Comparison of ENCODE assay signal across 13 cellular contexts in genomic region chr12:110104188-110104969, GRCh38. TPM values are rescaled to one million over a fixed set of nuclear protein-coding genes. Genes with fewer than 3 reads are reported as not detected.
DNase-seq lines count a peak whose midpoint lies in the region; ATAC-seq and TF ChIP-seq lines count a peak whose summit lies in the region.
"Had no signal": no experiment of that assay in that cellular context is flagged by ENCODE, and none has a peak within 500 bp of the region (broad histone marks: within the 10 kb centered on the region; RNA-seq: fewer than 3 reads in every experiment).

No MANE protein-coding gene starts in this region.

- peaks cover 0 to 10% (median 0%) of the 10 kb centered on the region in 4 donors for H3K4me1 ChIP-seq in Peyer's patch
- H3K4me1 ChIP-seq in rectal smooth muscle tissue (ENCODE audit: control insufficient read depth, insufficient read depth, low read length) = peaks cover 24% of the 10 kb centered on the region

- H3K27ac ChIP-seq in Peyer's patch (peak overlapping the region; percentile 5 to 64 (median 50)), rectal smooth muscle tissue (ENCODE audit: low read depth, low read length) (peak overlapping the region; percentile 76)

- H3K27me3 ChIP-seq in Peyer's patch = no peaks in the 10 kb centered on the region
- H3K27me3 ChIP-seq in rectal smooth muscle tissue (ENCODE audit: control insufficient read depth, insufficient read depth, low read length) = no peaks in the 10 kb centered on the region

- ATAC-seq in GM21526 (IDR thresholded peaks at IDR 0.05; ENCODE audit: low FRiP score, unreplicated experiment) = no peak

- in situ Hi-C loops in KBM-7 (cut with MboI; ENCODE audit: low pct_unique_long_range_greater_than_20kb, low sequenced_read_pairs) = no loop called here

- H3K4me3 ChIP-seq in AG10803 (ENCODE audit: low read length) (no peak overlapping the region), Peyer's patch (no peak overlapping the region), rectal smooth muscle tissue (ENCODE audit: low read length) (no peak overlapping the region)

- no peak overlapping the region for H3K9ac ChIP-seq in rectal smooth muscle tissue (ENCODE audit: low read length)
- H3K9ac ChIP-seq: SK-N-SH had no signal

- H3K36me3 ChIP-seq in Peyer's patch (no peaks in the 10 kb centered on the region), rectal smooth muscle tissue (ENCODE audit: control insufficient read depth, insufficient read depth, low read length) (no peaks in the 10 kb centered on the region)

- peak; percentile 39 for DNase-seq in AG10803 (ENCODE audit: low read depth)
- no peak for DNase-seq in Peyer's patch
- DNase-seq in fibroblast of peridontal ligament (ENCODE audit: extremely low read depth) = peak; percentile 86
- DNase-seq in stimulated activated CD4-positive, alpha-beta T cell treated with anti-CD3 and anti-CD28 coated beads, Interleukin-12 subunit alpha, Interleukin-12 subunit beta, amount 100 ng/mL, for 4 hours = no peak
- DNase-seq in KBM-7 = no peak
- no peak for DNase-seq in NCI-H2196 (lab: John Stamatoyannopoulos, UW; ENCODE audit: unreplicated experiment)
- DNase-seq: activated T-cell treated with anti-CD3 and anti-CD28 coated beads, Interleukin-2, amount 50 U/mL, for 24 hours; GOT3; NCI-H1105 treated with DMSO at 0.1 percent for 48 hours; NCI-H526 treated with DMSO at 0.1 percent for 48 hours; SK-N-SH had no signal

- no peaks in the 10 kb centered on the region for H3K9me3 ChIP-seq in Peyer's patch
- H3K9me3 ChIP-seq: SK-N-SH had no signal

- no peak for TF ChIP-seq CTCF in AG10803 (conservative IDR thresholded peaks at IDR 0.05; ENCODE audit: low read length)
- TF ChIP-seq CTCF in Peyer's patch (IDR thresholded peaks at IDR 0.05) = no peak

- no peak for TF ChIP-seq POLR2A in Peyer's patch (IDR thresholded peaks at IDR 0.05)

RNA-seq across cellular contexts. Expression of gene IFT81, which starts 19.8 kb away (rescaled TPM):
- total RNA-seq in Peyer's patch = 10 to 100 TPM in 1 of 4 donors, 1 to 10 TPM in 3; 2.5 to 20.6 (median 7.5) TPM

RNA-seq across cellular contexts. Expression of gene C12orf76, which starts 56.1 kb away (rescaled TPM):
- 10 to 100 TPM; 14.9 to 23.1 (median 17.5) TPM for total RNA-seq in Peyer's patch

Comparison
In these comparisons a context has a peak if more than half of its experiments do, and no peak if none do; other contexts are left out.
1. DNase-seq: peak in AG10803 (single experiment) and fibroblast of peridontal ligament (single experiment); none in Peyer's patch (0 of 3), stimulated activated CD4-positive, alpha-beta T cell treated with anti-CD3 and anti-CD28 coated beads, Interleukin-12 subunit alpha, Interleukin-12 subunit beta, amount 100 ng/mL, for 4 hours (single experiment), KBM-7 (single experiment) and NCI-H2196 (single experiment).